8 cellular contexts compared by ENCODE assay signal in genomic region chr19:11964858-11965645, GRCh38. TPM values are rescaled to one million over a fixed set of nuclear protein-coding genes. Genes with fewer than 3 reads are reported as not detected.
DNase-seq lines count a peak whose midpoint lies in the region; ATAC-seq and TF ChIP-seq lines count a peak whose summit lies in the region.

TSS of gene ZNF763 (plus strand) at chr19:11965040. CDS start at chr19:11965209, 169 bp downstream.

- DNase-seq in COLO668 (lab: John Stamatoyannopoulos, UW; ENCODE audit: unreplicated experiment) = peak; percentile 93
- peak; percentile 90 to 92 for DNase-seq in SHP77 (lab: John Stamatoyannopoulos, UW)
- peak; percentile 75 for DNase-seq in activated gamma-delta T cell treated with anti-CD3 and anti-CD28 coated beads, Interleukin-2, amount 50 U/mL, for 16 hours (ENCODE audit: low read depth)
- DNase-seq in foreskin keratinocyte = peak; percentile 73 to 84
- DNase-seq in neural crest cell (ENCODE audit: low read depth, low spot score) = peak; percentile 80
- peak; percentile 86 to 89 for DNase-seq in stimulated activated naive CD8-positive, alpha-beta T cell treated with anti-CD3 and anti-CD28 coated beads, Interleukin-15, amount 100 ng/mL, for 72 hours

- H3K4me3 Mint-ChIP-seq in neural crest cell = peak within 1 kb of the TSS; percentile 92
- peak within 1 kb of the TSS; percentile 91 to 96 for H3K4me3 Mint-ChIP-seq in stimulated activated naive CD8-positive, alpha-beta T cell treated with anti-CD3 and anti-CD28 coated beads, Interleukin-15, amount 100 ng/mL, for 72 hours

- peaks cover 3% of the 10 kb centered on the region for H3K36me3 Mint-ChIP-seq in neural crest cell (ENCODE audit: low read depth)

- WGBS in HUES64 = under 1% methylated on average over 45 of the region's 47 CpGs

- H3K9me3 Mint-ChIP-seq in neural crest cell = no peaks in the 10 kb centered on the region
- H3K9me3 Mint-ChIP-seq in stimulated activated naive CD8-positive, alpha-beta T cell treated with anti-CD3 and anti-CD28 coated beads, Interleukin-15, amount 100 ng/mL, for 72 hours = peaks cover 0 to 10% of the 10 kb centered on the region in 2 donors

- peak within 1 kb of the TSS; percentile 92 for H3K27ac ChIP-seq in HUES64 (ENCODE audit: low read depth, low read length)
- H3K27ac ChIP-seq in foreskin keratinocyte = no peak within 1 kb of the TSS

- no peaks in the 10 kb centered on the region for H3K27me3 Mint-ChIP-seq in neural crest cell (ENCODE audit: low read depth)
- no peaks in the 10 kb centered on the region for H3K27me3 Mint-ChIP-seq in stimulated activated naive CD8-positive, alpha-beta T cell treated with anti-CD3 and anti-CD28 coated beads, Interleukin-15, amount 100 ng/mL, for 72 hours

- peaks cover 5% of the 10 kb centered on the region; the same call in 1 of the 2 replicates for H3K4me1 ChIP-seq in HUES64 (ENCODE audit: insufficient read depth, low read length)
- H3K4me1 ChIP-seq in foreskin keratinocyte = no peaks in the 10 kb centered on the region

- H3K36me3 ChIP-seq in HUES64 (ENCODE audit: insufficient read depth, low read length) = no peaks in the 10 kb centered on the region

- peak within 1 kb of the TSS; percentile 92 for H3K9ac ChIP-seq in HUES64 (ENCODE audit: low read depth, low read length)

- TF ChIP-seq CTCF in foreskin keratinocyte (conservative IDR thresholded peaks at IDR 0.05) = no peak
- no peak for TF ChIP-seq CTCF in neural crest cell (conservative IDR thresholded peaks at IDR 0.05)

- H3K4me1 Mint-ChIP-seq in neural crest cell = peaks cover 19% of the 10 kb centered on the region
- peaks cover 36% of the 10 kb centered on the region for H3K4me1 Mint-ChIP-seq in stimulated activated naive CD8-positive, alpha-beta T cell treated with anti-CD3 and anti-CD28 coated beads, Interleukin-15, amount 100 ng/mL, for 72 hours

- ATAC-seq in GM21390 (IDR thresholded peaks at IDR 0.05; ENCODE audit: unreplicated experiment) (peak; percentile 94), foreskin keratinocyte (peak; percentile 82)
- ATAC-seq in stimulated activated naive CD8-positive, alpha-beta T cell treated with anti-CD3 and anti-CD28 coated beads, Interleukin-15, amount 100 ng/mL, for 72 hours = peak; percentile 97

- H3K27me3 ChIP-seq in HUES64 (ENCODE audit: insufficient read depth, low read length) = peaks cover 12% of the 10 kb centered on the region
- H3K27me3 ChIP-seq in foreskin keratinocyte = no peaks in the 10 kb centered on the region

- H3K27ac Mint-ChIP-seq in neural crest cell (ENCODE audit: unreplicated experiment) = peak within 1 kb of the TSS; percentile 97
- peak within 1 kb of the TSS; percentile 85 to 86 for H3K27ac Mint-ChIP-seq in stimulated activated naive CD8-positive, alpha-beta T cell treated with anti-CD3 and anti-CD28 coated beads, Interleukin-15, amount 100 ng/mL, for 72 hours

- H3K4me3 ChIP-seq in HUES64 (ENCODE audit: low read length) = peak within 1 kb of the TSS; percentile 86

- no peaks in the 10 kb centered on the region for H3K9me3 ChIP-seq in HUES64 (ENCODE audit: insufficient read depth, low read depth, low read length)

RNA-seq across cellular contexts. Expression of gene ZNF763, which starts in this region (rescaled TPM):
- 0.85 TPM for polyA plus RNA-seq in HUES64 (2013, experiment 1 of 2)
- polyA plus RNA-seq in HUES64 (2013, experiment 2 of 2) = 1.0 TPM
- total RNA-seq in foreskin keratinocyte (0.61 and 0.71 TPM in 2 replicates), neural crest cell (2.9 and 4.5 TPM in 2 replicates)
- polyA plus RNA-seq in foreskin keratinocyte = 0.34 and 0.50 TPM in 2 replicates

Comparison
In these comparisons a context has a peak if more than half of its experiments do, and no peak if none do; other contexts are left out.
1. Peak in DNase-seq and ATAC-seq in foreskin keratinocyte; RNA of the gene not detected or under 1 TPM.